In the genomic region with DNA sequence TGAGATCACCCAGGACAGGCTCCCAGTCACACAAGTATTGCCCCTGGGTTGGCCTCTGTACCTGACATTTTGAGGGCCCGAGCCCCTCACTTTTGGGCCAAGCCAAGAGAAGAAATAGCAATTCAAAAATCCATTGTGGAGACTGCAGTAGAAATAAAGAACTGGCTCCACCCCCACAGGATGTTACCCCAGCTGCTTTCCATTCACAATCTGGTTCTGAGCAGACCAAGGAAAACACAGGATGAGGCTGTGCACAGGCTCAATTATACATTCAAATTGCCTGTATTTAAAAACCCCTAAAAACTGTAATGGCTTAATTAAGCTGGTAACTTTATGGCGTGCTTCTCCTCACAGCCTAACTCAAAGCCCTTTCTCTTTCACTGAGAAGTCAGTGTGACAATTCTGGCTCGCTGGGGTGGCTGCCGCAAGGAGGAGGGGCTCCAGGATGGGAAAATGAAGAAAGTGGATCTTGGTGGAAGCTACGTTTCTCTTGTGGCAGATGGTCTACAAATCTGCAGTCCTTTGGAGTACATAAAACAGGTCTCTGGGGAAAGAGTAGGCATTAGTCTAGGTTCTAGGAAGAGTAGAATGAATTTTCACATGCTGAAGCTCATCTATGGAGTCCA, we compare ENCODE assay signal across 23 cellular contexts.
DNase-seq lines count a peak whose midpoint lies in the region; ATAC-seq, FAIRE-seq and TF ChIP-seq lines count a peak whose summit lies in the region.
"Had no signal": no experiment of that assay in that cellular context is flagged by ENCODE, and none has a peak within 500 bp of the region (broad histone marks: within the 10 kb centered on the region; RNA-seq: fewer than 3 reads in every experiment).

No MANE protein-coding gene starts in this region.

- H3K27me3 ChIP-seq in left ventricle myocardium inferior (ENCODE audit: low read depth): no peaks in the 10 kb centered on the region
- H3K27me3 ChIP-seq in right atrium auricular region: no peaks in the 10 kb centered on the region
- H3K27me3 ChIP-seq: dorsolateral prefrontal cortex, gastrocnemius medialis, left lung, suprapubic skin had no signal

- peak; percentile 86 for ATAC-seq in sciatic nerve
- ATAC-seq: gastrocnemius medialis, left lung, mucosa of descending colon had no signal

- H3K27ac ChIP-seq in left ventricle myocardium inferior (replicated peaks) (no peak overlapping the region), right atrium auricular region (no peak overlapping the region)
- H3K27ac ChIP-seq: dorsolateral prefrontal cortex, gastrocnemius medialis, left lung, RWPE1, suprapubic skin had no signal

- no peak for TF ChIP-seq POLR2A in GM12892 (IDR thresholded peaks at IDR 0.05; ENCODE audit: low read depth, low read length)

- no peaks in the 10 kb centered on the region for H3K4me1 ChIP-seq in left ventricle myocardium inferior
- H3K4me1 ChIP-seq in right atrium auricular region: no peaks in the 10 kb centered on the region
- H3K4me1 ChIP-seq: gastrocnemius medialis, left lung had no signal

- H3K36me3 ChIP-seq in left ventricle myocardium inferior: no peaks in the 10 kb centered on the region
- no peaks in the 10 kb centered on the region for H3K36me3 ChIP-seq in right atrium auricular region
- H3K36me3 ChIP-seq: gastrocnemius medialis, left lung, suprapubic skin had no signal

- H3K9me3 ChIP-seq in left ventricle myocardium inferior (replicated peaks) (no peaks in the 10 kb centered on the region), right atrium auricular region (no peaks in the 10 kb centered on the region)
- H3K9me3 ChIP-seq: gastrocnemius medialis, left lung, mucosa of descending colon, suprapubic skin had no signal

- DNase-seq in left ventricle myocardium inferior (no peak), right atrium auricular region (ENCODE audit: low spot score) (no peak), NOMO-1 treated with DMSO at 0.1 percent for 48 hours (lab: John Stamatoyannopoulos, UW; ENCODE audit: unreplicated experiment) (peak; percentile 16), fibroblast of pulmonary artery (ENCODE audit: low read depth) (peak; percentile 2), sciatic nerve (ENCODE audit: low spot score) (no peak), GM12892 (ENCODE audit: insufficient read length) (no peak), hepatic stellate cell (ENCODE audit: low spot score) (no peak)
- DNase-seq in activated CD4-positive, alpha-beta T cell treated with anti-CD3 and anti-CD28 coated beads, Interleukin-2, amount 50 U/mL, for 1 hour: no peak
- DNase-seq: activated CD4-positive, alpha-beta T cell treated with anti-CD3 and anti-CD28 coated beads, Interleukin-2, amount 10 ng/mL, durations not matched to agents 24 days and 14 days; activated CD8-positive, alpha-beta memory T cell treated with anti-CD3 and anti-CD28 coated beads, Interleukin-2, amount 50 U/mL, for 4 hours; activated effector memory CD4-positive, alpha-beta T cell treated with anti-CD3 and anti-CD28 coated beads, Interleukin-2, amount 50 U/mL, for 16 hours; CD4-positive, alpha-beta T cell; erythroblast; gastrocnemius medialis; KBM-7; left lung; mucosa of descending colon; NCI-H774; nucleus accumbens; T-helper 1 cell had no signal

- FAIRE-seq in GM12892 (lab: Jason Lieb, UNC): no peak

- TF ChIP-seq CTCF in left ventricle myocardium inferior (IDR thresholded peaks at IDR 0.05; ENCODE audit: borderline replicate concordance) (no peak), right atrium auricular region (IDR thresholded peaks at IDR 0.05) (no peak), fibroblast of pulmonary artery (IDR thresholded peaks at IDR 0.05; ENCODE audit: low read length, missing control alignments) (no peak)

- intact Hi-C loops in left ventricle myocardium inferior (cut with micrococcal nuclease) (no loop called here), sciatic nerve (cut with DNase I) (no loop called here)

- H3K4me3 ChIP-seq in left ventricle myocardium inferior (peak overlapping the region; percentile 21), right atrium auricular region (no peak overlapping the region), fibroblast of pulmonary artery (replicated peaks; ENCODE audit: low read depth, low read length) (no peak overlapping the region)
- H3K4me3 ChIP-seq: gastrocnemius medialis, left lung, mucosa of descending colon, suprapubic skin had no signal

Comparison
In these comparisons a context has a peak if more than half of its experiments do, and no peak if none do; other contexts are left out.
1. DNase-seq: peak in NOMO-1 treated with DMSO at 0.1 percent for 48 hours (single experiment) and fibroblast of pulmonary artery (single experiment); none in left ventricle myocardium inferior (single experiment), right atrium auricular region (single experiment), sciatic nerve (single experiment), GM12892 (single experiment), activated CD4-positive, alpha-beta T cell treated with anti-CD3 and anti-CD28 coated beads, Interleukin-2, amount 50 U/mL, for 1 hour (single experiment) and hepatic stellate cell (single experiment).